In the genomic region with DNA sequence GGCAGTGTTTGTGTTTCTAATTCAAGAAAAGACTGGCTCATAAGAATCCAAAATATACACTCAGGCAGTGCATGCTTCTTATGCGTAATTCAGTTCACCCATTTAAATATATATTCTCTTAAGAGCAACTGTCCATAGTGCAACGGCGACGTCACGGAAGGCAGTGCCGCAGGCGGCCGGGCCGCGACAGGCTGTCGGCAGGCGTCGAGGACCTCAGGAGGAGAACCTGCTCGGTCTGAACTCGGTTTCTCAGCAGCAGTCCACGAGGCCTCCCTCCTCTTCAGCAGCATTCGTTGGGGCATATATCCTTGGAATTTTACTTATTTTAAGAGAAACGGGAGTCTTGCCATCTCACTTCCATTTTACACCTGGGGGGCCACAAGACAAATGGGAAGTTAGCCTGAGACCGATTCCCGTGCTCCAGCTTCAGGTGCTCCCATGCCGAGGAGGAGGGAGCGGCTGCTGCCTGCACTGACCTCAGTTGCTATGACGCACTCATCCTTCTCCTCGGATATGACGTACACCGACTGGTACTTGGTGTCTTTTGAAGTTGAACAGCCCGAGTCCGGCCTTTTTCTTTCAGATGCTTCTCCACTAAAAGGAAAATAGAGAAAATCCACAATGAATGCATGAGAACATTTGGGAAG, we compare ENCODE assay signal across 27 cellular contexts. TPM values are rescaled to one million over a fixed set of nuclear protein-coding genes. Genes with fewer than 3 reads are reported as not detected.
DNase-seq lines count a peak whose midpoint lies in the region; ATAC-seq, FAIRE-seq and TF ChIP-seq lines count a peak whose summit lies in the region.
"Had no signal": no experiment of that assay in that cellular context is flagged by ENCODE, and none has a peak within 500 bp of the region (broad histone marks: within the 10 kb centered on the region; RNA-seq: fewer than 3 reads in every experiment).

No MANE protein-coding gene starts in this region.

- H3K4me1 ChIP-seq in kidney (ENCODE audit: control insufficient read depth in 1 of 2, insufficient read depth in 1 of 2, low read depth in 1 of 2, low read length in 2 of 2), result peaks cover 8 to 13% of the 10 kb centered on the region in 2 donors
- H3K4me1 ChIP-seq: HAP-1 had no signal

- H3K4me3 Mint-ChIP-seq in CD14-positive monocyte (no peak overlapping the region), osteocyte (ENCODE audit: unreplicated experiment) (no peak overlapping the region)
- H3K4me3 Mint-ChIP-seq: B cell; CD8-positive, alpha-beta memory T cell; HFFc6 had no signal

- TF ChIP-seq CTCF in CD14-positive monocyte (IDR thresholded peaks at IDR 0.05) (no peak), kidney (IDR thresholded peaks at IDR 0.05; ENCODE audit: borderline replicate concordance, extremely low read depth, insufficient read depth) (no peak), osteocyte (IDR thresholded peaks at IDR 0.05) (no peak)

- no peaks in the 10 kb centered on the region for H3K9me3 ChIP-seq in kidney (ENCODE audit: control insufficient read depth in 1 of 2, low read length in 2 of 2)
- H3K9me3 ChIP-seq: HAP-1 had no signal

- intact Hi-C loops in CD14-positive monocyte (cut with micrococcal nuclease), result no loop called here
- intact Hi-C loops in kidney (cut with DNase I), result no loop called here

- no peak overlapping the region for H3K4me3 ChIP-seq in kidney (ENCODE audit: low read length in 2 of 2)
- H3K4me3 ChIP-seq: HAP-1 had no signal

- H3K36me3 ChIP-seq in kidney (ENCODE audit: control insufficient read depth in 1 of 2, insufficient read depth in 2 of 2, low read length in 2 of 2), result no peaks in the 10 kb centered on the region
- H3K36me3 ChIP-seq: HAP-1 had no signal

- H3K36me3 Mint-ChIP-seq in CD14-positive monocyte (no peaks in the 10 kb centered on the region), osteocyte (ENCODE audit: unreplicated experiment) (peaks cover 2% of the 10 kb centered on the region)

- no peak for FAIRE-seq in kidney (lab: Jason Lieb, UNC)
- FAIRE-seq: GM12892 had no signal

- H3K27ac Mint-ChIP-seq in CD14-positive monocyte (peak overlapping the region in 1 of 7 donors; percentile 11), osteocyte (ENCODE audit: unreplicated experiment) (no peak overlapping the region)
- H3K27ac Mint-ChIP-seq: B cell, HFFc6 had no signal

- H3K4me1 Mint-ChIP-seq in CD14-positive monocyte, result peaks cover 16% of the 10 kb centered on the region
- peaks cover 5% of the 10 kb centered on the region for H3K4me1 Mint-ChIP-seq in osteocyte (ENCODE audit: unreplicated experiment)

- ATAC-seq in HG02840 (IDR thresholded peaks at IDR 0.05; ENCODE audit: low FRiP score, unreplicated experiment), result no peak

- DNase-seq in DMS53 (lab: John Stamatoyannopoulos, UW), result peak; percentile 46
- DNase-seq in DMS53 treated with DMSO at 0.1 percent for 48 hours (lab: John Stamatoyannopoulos, UW; ENCODE audit: unreplicated experiment), result no peak
- DNase-seq in CD14-positive monocyte (ENCODE audit: low spot score), result peak; percentile 23
- DNase-seq in kidney, result peak; percentile 55
- DNase-seq in osteocyte (ENCODE audit: extremely low spot score, unreplicated experiment), result peak; percentile 79
- DNase-seq in Kasumi-1 (lab: John Stamatoyannopoulos, UW), result no peak
- DNase-seq in NCI-H510A (lab: John Stamatoyannopoulos, UW), result no peak
- DNase-seq: DMS 273 treated with DMSO at 0.1 percent for 48 hours, DND-41, GOT3, HFFc6, IMR-90, NCI-H1092 treated with DMSO at 0.1 percent for 48 hours, NCI-H1436 treated with DMSO at 0.1 percent for 48 hours, NCI-H187 treated with DMSO at 0.1 percent for 48 hours, NCI-H2107, NCI-H446 treated with DMSO at 0.1 percent for 48 hours, NCI-H69, RPMI8226, SHP77 treated with DMSO at 0.1 percent for 48 hours had no signal

- H3K27me3 Mint-ChIP-seq in CD14-positive monocyte (ENCODE audit: low read depth in 3 of 3) (peaks cover 28 to 44% (median 35%) of the 10 kb centered on the region in 3 donors), osteocyte (ENCODE audit: unreplicated experiment) (peaks cover 6% of the 10 kb centered on the region)

- H3K9ac ChIP-seq in kidney (ENCODE audit: low read length in 2 of 2), result no peak overlapping the region

- H3K9me3 Mint-ChIP-seq in CD14-positive monocyte (peaks cover 0 to 2% (median 0%) of the 10 kb centered on the region in 7 donors), osteocyte (ENCODE audit: unreplicated experiment) (no peaks in the 10 kb centered on the region)
- H3K9me3 Mint-ChIP-seq: HFFc6 had no signal

- H3K27ac ChIP-seq in kidney (ENCODE audit: low read depth in 2 of 2, low read length in 2 of 2), result no peak overlapping the region
- H3K27ac ChIP-seq: 22Rv1, C4-2B had no signal

RNA-seq across cellular contexts. Expression of gene DLL1, which starts 8.2 kb away (rescaled TPM):
- not detected for polyA plus RNA-seq in CD14-positive monocyte
- 11.9 TPM for total RNA-seq in kidney
- 4.5 TPM for polyA plus RNA-seq in kidney (ENCODE audit: insufficient read depth, low read depth, low replicate concordance)
- total RNA-seq in osteocyte, result 1.6 and 2.6 TPM in 2 replicates

RNA-seq across cellular contexts. Expression of gene FAM120B, which starts 23.9 kb away (rescaled TPM):
- polyA plus RNA-seq in CD14-positive monocyte (10 to 100 TPM; 11.2 to 20.2 TPM), kidney (ENCODE audit: insufficient read depth, low read depth, low replicate concordance) (16.5 TPM)
- total RNA-seq in kidney (34.8 TPM), osteocyte (34.0 and 36.9 TPM in 2 replicates)

Comparison
In these comparisons a context has a peak if more than half of its experiments do, and no peak if none do; other contexts are left out.
1. DNase-seq: peak in DMS53 (single experiment), CD14-positive monocyte (single experiment), kidney (single experiment) and osteocyte (single experiment); none in DMS53 treated with DMSO at 0.1 percent for 48 hours (single experiment), Kasumi-1 (0 of 2) and NCI-H510A (single experiment).